Comparison of ENCODE assay signal across 11 cellular contexts in the genomic region with DNA sequence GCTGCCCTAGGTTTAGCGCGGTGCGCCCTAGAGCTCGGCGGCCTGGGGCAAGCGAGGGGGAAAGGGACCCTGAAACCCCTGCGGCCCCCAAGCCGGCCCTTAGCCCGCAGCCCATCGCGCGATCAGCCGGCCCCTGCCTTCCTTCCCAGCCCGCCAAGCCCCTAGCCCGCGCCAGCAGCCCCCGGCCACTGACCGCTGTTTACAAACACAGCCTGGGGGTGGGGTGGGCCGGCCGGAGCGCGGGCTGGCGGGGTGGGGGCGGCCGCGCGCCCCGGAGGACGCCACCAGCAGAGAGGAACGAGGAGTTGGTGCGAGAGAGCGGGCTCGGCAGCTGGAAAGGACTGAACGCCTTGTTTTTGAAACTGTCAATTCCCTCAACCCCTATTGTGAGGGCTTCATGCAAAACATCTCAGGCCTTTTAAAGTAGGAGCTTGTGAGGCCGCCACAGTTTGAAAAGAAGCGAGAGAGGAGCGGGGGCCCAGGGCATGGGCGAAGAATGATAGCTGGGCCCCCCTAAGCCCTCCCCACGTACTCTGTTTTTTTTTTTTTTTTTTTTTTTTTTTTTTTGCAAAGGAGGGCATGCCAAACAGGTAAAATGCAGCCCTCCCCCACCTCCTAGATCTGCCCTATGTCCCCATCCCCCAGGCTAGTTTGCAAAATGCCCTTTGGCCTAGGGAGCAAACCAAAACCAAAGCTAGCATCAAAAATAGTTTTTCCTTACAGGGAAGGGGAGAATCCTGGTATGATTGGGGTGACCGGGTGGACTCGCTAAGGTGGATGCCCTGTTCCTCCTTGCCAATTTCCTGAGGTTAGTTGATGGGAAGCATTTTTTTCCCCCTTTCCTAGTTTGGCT. TPM values are rescaled to one million over a fixed set of nuclear protein-coding genes. Genes with fewer than 3 reads are reported as not detected.
DNase-seq lines count a peak whose midpoint lies in the region; ATAC-seq and TF ChIP-seq lines count a peak whose summit lies in the region.
"Had no signal": no experiment of that assay in that cellular context is flagged by ENCODE, and none has a peak within 500 bp of the region (broad histone marks: within the 10 kb centered on the region; RNA-seq: fewer than 3 reads in every experiment).

No MANE protein-coding gene starts in this region.

- H3K36me3 Mint-ChIP-seq in nephron (ENCODE audit: low read depth): peaks cover 16% of the 10 kb centered on the region
- H3K36me3 Mint-ChIP-seq in activated CD4-positive, alpha-beta T cell treated with anti-CD3 and anti-CD28 coated beads, Interleukin-2, amount 10 ng/mL, durations not matched to agents 7 days and 5 days (ENCODE audit: low read depth): no peaks in the 10 kb centered on the region
- H3K36me3 Mint-ChIP-seq: stimulated activated effector memory CD8-positive, alpha-beta T cell treated with anti-CD3 and anti-CD28 coated beads, Interleukin-12 subunit alpha, Interleukin-12 subunit beta, amount 100 ng/mL, for 72 hours had no signal

- DNase-seq in foreskin keratinocyte (no peak), upper lobe of left lung (peak in 1 of 2 donors; percentile 83)
- no peak for DNase-seq in activated CD4-positive, alpha-beta T cell treated with anti-CD3 and anti-CD28 coated beads, Interleukin-2, amount 50 U/mL, for 4 hours
- DNase-seq in activated CD8-positive, alpha-beta memory T cell treated with anti-CD3 and anti-CD28 coated beads for 24 hours: no peak
- DNase-seq in activated CD4-positive, alpha-beta T cell treated with anti-CD3 and anti-CD28 coated beads, Interleukin-2, amount 10 ng/mL, durations not matched to agents 7 days and 5 days: no peak
- DNase-seq: activated CD4-positive, alpha-beta T cell treated with anti-CD3 and anti-CD28 coated beads, Interleukin-2, amount 10 ng/mL, durations not matched to agents 24 days and 14 days; NCI-H82 had no signal

- TF ChIP-seq POLR2A in upper lobe of left lung (IDR thresholded peaks at IDR 0.05): no peak

- peak overlapping the region; percentile 82 to 94 (median 84) for H3K4me3 Mint-ChIP-seq in nephron
- no peak overlapping the region for H3K4me3 Mint-ChIP-seq in activated CD4-positive, alpha-beta T cell treated with anti-CD3 and anti-CD28 coated beads, Interleukin-2, amount 10 ng/mL, durations not matched to agents 7 days and 5 days
- H3K4me3 Mint-ChIP-seq: activated CD4-positive, alpha-beta T cell treated with anti-CD3 and anti-CD28 coated beads, Interleukin-2, amount 10 ng/mL, durations not matched to agents 24 days and 14 days; stimulated activated effector memory CD8-positive, alpha-beta T cell treated with anti-CD3 and anti-CD28 coated beads, Interleukin-12 subunit alpha, Interleukin-12 subunit beta, amount 100 ng/mL, for 72 hours had no signal

- POLR2A ChIA-PET in activated CD4-positive, alpha-beta T cell treated with anti-CD3 and anti-CD28 coated beads, Interleukin-2, amount 10 ng/mL, durations not matched to agents 7 days and 5 days (lab: Charles Lee): interaction anchor here (0.5 kb wide), 1 partner anchor 17 kb away, joined by 5 read pairs; no protein-coding TSS in a partner anchor

- peak overlapping the region; percentile 99 to 100 (median 99) for H3K27ac Mint-ChIP-seq in nephron
- no peak overlapping the region for H3K27ac Mint-ChIP-seq in activated CD4-positive, alpha-beta T cell treated with anti-CD3 and anti-CD28 coated beads, Interleukin-2, amount 10 ng/mL, durations not matched to agents 7 days and 5 days
- H3K27ac Mint-ChIP-seq: activated CD4-positive, alpha-beta T cell treated with anti-CD3 and anti-CD28 coated beads, Interleukin-2, amount 10 ng/mL, durations not matched to agents 24 days and 14 days; stimulated activated effector memory CD8-positive, alpha-beta T cell treated with anti-CD3 and anti-CD28 coated beads, Interleukin-12 subunit alpha, Interleukin-12 subunit beta, amount 100 ng/mL, for 72 hours had no signal

- no peaks in the 10 kb centered on the region for H3K9me3 Mint-ChIP-seq in nephron
- H3K9me3 Mint-ChIP-seq in activated CD4-positive, alpha-beta T cell treated with anti-CD3 and anti-CD28 coated beads, Interleukin-2, amount 10 ng/mL, durations not matched to agents 7 days and 5 days: no peaks in the 10 kb centered on the region
- H3K9me3 Mint-ChIP-seq: activated CD4-positive, alpha-beta T cell treated with anti-CD3 and anti-CD28 coated beads, Interleukin-2, amount 10 ng/mL, durations not matched to agents 24 days and 14 days; stimulated activated effector memory CD8-positive, alpha-beta T cell treated with anti-CD3 and anti-CD28 coated beads, Interleukin-12 subunit alpha, Interleukin-12 subunit beta, amount 100 ng/mL, for 72 hours had no signal

- CTCF ChIA-PET in activated CD4-positive, alpha-beta T cell treated with anti-CD3 and anti-CD28 coated beads, Interleukin-2, amount 10 ng/mL, durations not matched to agents 7 days and 5 days (lab: Charles Lee): interaction anchor here (0.6 to 1.1 kb wide), 2 partner anchors 47 to 1197 kb away, joined by 3 read pairs; no protein-coding TSS in a partner anchor

- no peaks in the 10 kb centered on the region for H3K27me3 ChIP-seq in foreskin keratinocyte
- H3K27me3 ChIP-seq in upper lobe of left lung: peaks cover 0 to 2% (median 0%) of the 10 kb centered on the region in 4 donors

- H3K4me1 ChIP-seq in foreskin keratinocyte (peaks cover 3% of the 10 kb centered on the region), upper lobe of left lung (peaks cover 0 to 18% (median 3%) of the 10 kb centered on the region in 4 donors)

- peaks cover 83% of the 10 kb centered on the region for H3K4me1 Mint-ChIP-seq in nephron
- no peaks in the 10 kb centered on the region for H3K4me1 Mint-ChIP-seq in activated CD4-positive, alpha-beta T cell treated with anti-CD3 and anti-CD28 coated beads, Interleukin-2, amount 10 ng/mL, durations not matched to agents 7 days and 5 days
- H3K4me1 Mint-ChIP-seq: activated CD4-positive, alpha-beta T cell treated with anti-CD3 and anti-CD28 coated beads, Interleukin-2, amount 10 ng/mL, durations not matched to agents 24 days and 14 days; stimulated activated effector memory CD8-positive, alpha-beta T cell treated with anti-CD3 and anti-CD28 coated beads, Interleukin-12 subunit alpha, Interleukin-12 subunit beta, amount 100 ng/mL, for 72 hours had no signal

- H3K36me3 ChIP-seq in upper lobe of left lung: no peaks in the 10 kb centered on the region

- 37 to 45% methylated on average over 18 to 33 of the region's 41 CpGs for WGBS in upper lobe of left lung, 2 donors

- peak; percentile 9 for ATAC-seq in foreskin keratinocyte
- peak in 1 of 2 donors; percentile 38 for ATAC-seq in upper lobe of left lung (ENCODE audit: low FRiP score in 2 of 2)
- no peak for ATAC-seq in GM18502 (IDR thresholded peaks at IDR 0.05; ENCODE audit: poor library complexity, unreplicated experiment)
- ATAC-seq: stimulated activated effector memory CD8-positive, alpha-beta T cell treated with anti-CD3 and anti-CD28 coated beads, Interleukin-12 subunit alpha, Interleukin-12 subunit beta, amount 100 ng/mL, for 72 hours had no signal

- no peak for TF ChIP-seq CTCF in WI38 (IDR thresholded peaks at IDR 0.05; ENCODE audit: low read depth, low read length)
- no peak for TF ChIP-seq CTCF in foreskin keratinocyte (conservative IDR thresholded peaks at IDR 0.05)
- no peak for TF ChIP-seq CTCF in nephron (IDR thresholded peaks at IDR 0.05; ENCODE audit: unreplicated experiment in 3 of 3)
- no peak for TF ChIP-seq CTCF in upper lobe of left lung (IDR thresholded peaks at IDR 0.05)

- TF ChIP-seq EP300 in upper lobe of left lung (IDR thresholded peaks at IDR 0.05): no peak

- peaks cover 6% of the 10 kb centered on the region for H3K27me3 Mint-ChIP-seq in nephron (ENCODE audit: low read depth)
- H3K27me3 Mint-ChIP-seq in activated CD4-positive, alpha-beta T cell treated with anti-CD3 and anti-CD28 coated beads, Interleukin-2, amount 10 ng/mL, durations not matched to agents 7 days and 5 days: peaks cover 69% of the 10 kb centered on the region

- no peaks in the 10 kb centered on the region for H3K9me3 ChIP-seq in upper lobe of left lung

- H3K27ac ChIP-seq in foreskin keratinocyte (no peak overlapping the region), upper lobe of left lung (peak overlapping the region in 1 of 4 donors; percentile 49)

- peak overlapping the region; percentile 30 for H3K4me3 ChIP-seq in WI38 (ENCODE audit: low read depth, low read length)
- H3K4me3 ChIP-seq in upper lobe of left lung: peak overlapping the region in 3 of 4 donors; percentile 33 to 48 (median 47)

RNA-seq across cellular contexts. Expression of a gene that starts 15.0 kb away (rescaled TPM):
- total RNA-seq in foreskin keratinocyte (0.32 and 0.51 TPM in 2 replicates), upper lobe of left lung (1 to 10 TPM in 2 of 6 donors, under 1 TPM in 4; under 0.01 to 1.6 (median 0.86) TPM)
- 0.04 and 0.13 TPM in 2 replicates for polyA plus RNA-seq in foreskin keratinocyte
- under 1 TPM; 0.12 to 0.33 TPM for total RNA-seq in activated CD4-positive, alpha-beta T cell treated with anti-CD3 and anti-CD28 coated beads, Interleukin-2, amount 10 ng/mL, durations not matched to agents 7 days and 5 days

RNA-seq across cellular contexts. Expression of a gene that starts 23.6 kb away (rescaled TPM):
- 32.6 and 35.2 TPM in 2 replicates for total RNA-seq in foreskin keratinocyte
- 10.6 and 13.1 TPM in 2 replicates for polyA plus RNA-seq in foreskin keratinocyte
- total RNA-seq in upper lobe of left lung: 10 to 100 TPM; 40.1 to 63.9 (median 53.9) TPM
- 10 to 100 TPM; 44.1 to 47.2 TPM for total RNA-seq in activated CD4-positive, alpha-beta T cell treated with anti-CD3 and anti-CD28 coated beads, Interleukin-2, amount 10 ng/mL, durations not matched to agents 7 days and 5 days
